ENCODE assay signal across 1 cellular context in the genomic region with DNA sequence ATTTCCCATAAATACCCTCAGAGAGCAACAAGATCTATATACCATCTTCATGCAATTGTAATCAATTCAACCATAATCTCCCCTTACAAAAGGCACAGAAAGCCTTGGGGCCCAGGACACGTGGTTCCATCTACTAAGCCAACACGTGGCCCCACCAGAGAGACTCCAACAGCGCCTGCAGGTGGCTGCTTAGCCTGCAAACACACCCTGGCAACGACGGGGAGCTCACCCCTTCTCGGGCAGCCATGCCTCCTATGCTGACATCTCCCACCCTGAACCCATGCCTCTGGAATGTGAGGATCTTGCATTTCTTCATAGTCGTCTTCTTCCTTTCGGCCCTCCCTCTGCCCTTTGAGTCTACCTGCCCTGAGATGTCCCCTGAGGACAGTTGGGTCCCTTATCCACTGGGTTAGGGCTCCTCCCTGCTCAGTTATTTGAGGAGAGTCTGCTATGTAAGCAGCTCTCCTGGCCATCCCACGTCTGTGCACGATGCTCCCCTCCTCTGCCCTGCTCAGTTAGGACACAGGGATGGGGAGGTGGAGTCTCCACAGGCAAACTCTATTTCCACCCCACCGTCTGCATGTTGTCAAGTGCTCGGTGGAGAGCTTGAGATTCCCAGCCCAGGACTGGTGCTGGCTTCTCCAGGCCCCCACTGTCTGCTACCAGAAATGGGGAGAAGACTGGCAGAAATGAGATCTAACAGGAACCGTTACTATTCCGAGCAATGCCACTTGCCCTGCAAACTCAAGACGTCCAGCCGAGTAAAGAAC.
TF ChIP-seq lines count a peak whose summit lies in the region.

No MANE protein-coding gene starts in this region.

TF ChIP-seq in H1, 55 proteins besides CTCF, POLR2A, EP300 and RAD21:
- TF ChIP-seq TAF7 (optimal IDR thresholded peaks at IDR 0.05; ENCODE audit: borderline replicate concordance, low read depth, low read length): no peak
- no peak for TF ChIP-seq CHD1 (IDR thresholded peaks at IDR 0.05; ENCODE audit: low read depth, low read length)
- TF ChIP-seq, protein P1, sequence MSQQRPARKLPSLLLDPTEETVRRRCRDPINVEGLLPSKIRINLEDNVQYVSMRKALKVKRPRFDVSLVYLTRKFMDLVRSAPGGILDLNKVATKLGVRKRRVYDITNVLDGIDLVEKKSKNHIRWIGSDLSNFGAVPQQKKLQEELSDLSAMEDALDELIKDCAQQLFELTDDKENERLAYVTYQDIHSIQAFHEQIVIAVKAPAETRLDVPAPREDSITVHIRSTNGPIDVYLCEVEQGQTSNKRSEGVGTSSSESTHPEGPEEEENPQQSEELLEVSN (IDR thresholded peaks at IDR 0.05): no peak
- TF ChIP-seq CREB1 (IDR thresholded peaks at IDR 0.05): no peak
